15 cellular contexts compared by ENCODE assay signal in the genomic region with DNA sequence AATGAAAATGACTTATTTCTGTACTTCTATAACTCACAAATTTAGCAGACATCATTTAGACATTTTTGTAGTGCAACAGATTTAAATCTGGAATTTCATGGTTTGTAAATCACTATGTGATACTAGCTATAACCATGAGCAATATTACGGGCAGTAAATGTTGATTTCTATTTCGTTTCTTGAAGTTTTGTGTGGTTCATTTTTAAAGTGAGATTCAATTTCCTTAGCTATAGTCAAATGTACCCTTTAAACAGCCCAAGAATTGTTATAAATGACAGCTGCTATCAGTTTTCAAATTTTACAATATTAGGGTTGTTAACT. TPM values are rescaled to one million over a fixed set of nuclear protein-coding genes. Genes with fewer than 3 reads are reported as not detected.
A peak's percentile ranks its signal among the peaks of the same experiment; 100 is the strongest.
DNase-seq lines count a peak whose midpoint lies in the region; ATAC-seq and TF ChIP-seq lines count a peak whose summit lies in the region.
"Had no signal": no experiment of that assay in that cellular context is flagged by ENCODE, and none has a peak within 500 bp of the region (broad histone marks: within the 10 kb centered on the region; RNA-seq: fewer than 3 reads in every experiment).

No MANE protein-coding gene starts in this region.

- ATAC-seq in activated T-cell treated with anti-CD3 and anti-CD28 coated beads, Interleukin-2, amount 50 U/mL, for 72 hours (replicated peaks in 1 of 2), result peak in 1 of 2 donors; percentile 62
- no peak for ATAC-seq in CD4-positive, alpha-beta T cell (ENCODE audit: poor library complexity)
- ATAC-seq in effector memory CD8-positive, alpha-beta T cell (replicated peaks), result no peak
- no peak for ATAC-seq in GM21825 (IDR thresholded peaks at IDR 0.05; ENCODE audit: unreplicated experiment)

- H3K27ac ChIP-seq in CD4-positive, alpha-beta T cell (ENCODE audit: low read depth, low read length), result no peak overlapping the region
- H3K27ac ChIP-seq in SK-N-MC (peak overlapping the region; percentile 70), tibial artery (no peak overlapping the region)

- H3K9ac ChIP-seq in SK-N-MC (ENCODE audit: insufficient read length), result no peak overlapping the region

- no peak for TF ChIP-seq CTCF in CD4-positive, alpha-beta T cell (IDR thresholded peaks at IDR 0.05)
- TF ChIP-seq CTCF in tibial artery (IDR thresholded peaks at IDR 0.05), result no peak

- H3K4me1 Mint-ChIP-seq in activated T-cell treated with anti-CD3 and anti-CD28 coated beads, Interleukin-2, amount 50 U/mL, for 72 hours (ENCODE audit: low read depth), result peaks cover 53% of the 10 kb centered on the region
- peaks cover 26% of the 10 kb centered on the region for H3K4me1 Mint-ChIP-seq in CD4-positive, alpha-beta T cell (ENCODE audit: low read depth)
- H3K4me1 Mint-ChIP-seq in effector memory CD8-positive, alpha-beta T cell (ENCODE audit: low read depth in 2 of 2), result peaks cover 2 to 11% of the 10 kb centered on the region in 2 donors

- peak overlapping the region; percentile 97 for H3K27ac Mint-ChIP-seq in activated T-cell treated with anti-CD3 and anti-CD28 coated beads, Interleukin-2, amount 50 U/mL, for 72 hours
- H3K27ac Mint-ChIP-seq in CD4-positive, alpha-beta T cell, result peak overlapping the region; percentile 16
- H3K27ac Mint-ChIP-seq in effector memory CD8-positive, alpha-beta T cell, result peak overlapping the region; percentile 78 to 87
- H3K27ac Mint-ChIP-seq: GM23338 had no signal

- intact Hi-C loops in CD4-positive, alpha-beta T cell (cut with DNase I, micrococcal nuclease), result no loop called here
- intact Hi-C loops in tibial artery (cut with DNase I; ENCODE audit: low total_unique reads), result no loop called here

- H3K27me3 ChIP-seq in CD4-positive, alpha-beta T cell (ENCODE audit: control insufficient read depth, insufficient read depth, low read length), result no peaks in the 10 kb centered on the region
- H3K27me3 ChIP-seq in tibial artery, result no peaks in the 10 kb centered on the region
- H3K27me3 ChIP-seq: BE2C had no signal

- in situ Hi-C loops in ACHN (cut with HindIII; ENCODE audit: low pct_ligation_motif_present, low pct_unique_long_range_greater_than_20kb, low sequenced_read_pairs), result no loop called here

- no peak for DNase-seq in activated T-cell treated with anti-CD3 and anti-CD28 coated beads, Interleukin-2, amount 50 U/mL, for 72 hours
- no peak for DNase-seq in activated T-cell treated with anti-CD3 and anti-CD28 coated beads, Interleukin-2, amount 50 U/mL, for 48 hours
- no peak for DNase-seq in CD4-positive, alpha-beta T cell
- DNase-seq in SK-N-MC (ENCODE audit: low read depth, low spot score) (no peak), ACHN (no peak), tibial artery (no peak)
- no peak for DNase-seq in effector memory CD8-positive, alpha-beta T cell
- DNase-seq: BE2C, DMS 273 treated with DMSO at 0.1 percent for 48 hours, MV-4-11, NCI-H1436, NCI-H2029 treated with DMSO at 0.1 percent for 48 hours, NCI-H510A treated with DMSO at 0.1 percent for 48 hours had no signal

- H3K4me3 ChIP-seq in SK-N-MC (no peak overlapping the region), tibial artery (no peak overlapping the region)
- H3K4me3 ChIP-seq: GM23338 had no signal

- H3K9me3 Mint-ChIP-seq in activated T-cell treated with anti-CD3 and anti-CD28 coated beads, Interleukin-2, amount 50 U/mL, for 72 hours, result peaks cover 0 to 3% of the 10 kb centered on the region in 2 donors
- no peaks in the 10 kb centered on the region for H3K9me3 Mint-ChIP-seq in CD4-positive, alpha-beta T cell
- H3K9me3 Mint-ChIP-seq in effector memory CD8-positive, alpha-beta T cell, result no peaks in the 10 kb centered on the region
- H3K9me3 Mint-ChIP-seq: GM23338 had no signal

- H3K27me3 Mint-ChIP-seq in activated T-cell treated with anti-CD3 and anti-CD28 coated beads, Interleukin-2, amount 50 U/mL, for 72 hours (ENCODE audit: low read depth), result no peaks in the 10 kb centered on the region
- H3K27me3 Mint-ChIP-seq in CD4-positive, alpha-beta T cell, result no peaks in the 10 kb centered on the region
- H3K27me3 Mint-ChIP-seq in effector memory CD8-positive, alpha-beta T cell, result no peaks in the 10 kb centered on the region

- H3K4me3 Mint-ChIP-seq in activated T-cell treated with anti-CD3 and anti-CD28 coated beads, Interleukin-2, amount 50 U/mL, for 72 hours, result peak overlapping the region in 1 of 2 donors; percentile 71
- H3K4me3 Mint-ChIP-seq in CD4-positive, alpha-beta T cell, result no peak overlapping the region
- H3K4me3 Mint-ChIP-seq in effector memory CD8-positive, alpha-beta T cell, result no peak overlapping the region
- H3K4me3 Mint-ChIP-seq: GM23338 had no signal

- H3K9me3 ChIP-seq in CD4-positive, alpha-beta T cell (ENCODE audit: control insufficient read depth, low read length), result no peaks in the 10 kb centered on the region
- H3K9me3 ChIP-seq in SK-N-MC (ENCODE audit: low read depth, low read length), result no peaks in the 10 kb centered on the region
- H3K9me3 ChIP-seq in tibial artery, result no peaks in the 10 kb centered on the region
- H3K9me3 ChIP-seq: BE2C had no signal

- H3K36me3 ChIP-seq in SK-N-MC (ENCODE audit: insufficient read depth, low read length) (peaks cover 65% of the 10 kb centered on the region), tibial artery (peaks cover 0 to 13% (median 13%) of the 10 kb centered on the region in 3 donors)

- peaks cover 0 to 33% (median 1%) of the 10 kb centered on the region in 4 donors for H3K4me1 ChIP-seq in tibial artery

- POLR2A ChIA-PET in CD4-positive, alpha-beta T cell (lab: Charles Lee), result no interaction called here

- peaks cover 4 to 21% of the 10 kb centered on the region in 2 donors for H3K36me3 Mint-ChIP-seq in activated T-cell treated with anti-CD3 and anti-CD28 coated beads, Interleukin-2, amount 50 U/mL, for 72 hours (ENCODE audit: insufficient read depth in 2 of 2)
- peaks cover 80% of the 10 kb centered on the region for H3K36me3 Mint-ChIP-seq in CD4-positive, alpha-beta T cell (ENCODE audit: low read depth)
- peaks cover 74% of the 10 kb centered on the region for H3K36me3 Mint-ChIP-seq in effector memory CD8-positive, alpha-beta T cell (ENCODE audit: insufficient read depth)

- CTCF ChIA-PET in CD4-positive, alpha-beta T cell (lab: Charles Lee), result interaction anchor here (0.9 to 1.1 kb wide), 2 partner anchors 11 to 12 kb away, joined by 3 to 4 read pairs; no protein-coding TSS in a partner anchor

RNA-seq across cellular contexts. Expression of a gene that starts 30.2 kb away (rescaled TPM):
- total RNA-seq in activated T-cell treated with anti-CD3 and anti-CD28 coated beads, Interleukin-2, amount 50 U/mL, for 72 hours, result 10 to 100 TPM; 72.0 to 93.4 TPM
- 10 to 100 TPM; 86.7 to 92.3 TPM for total RNA-seq in CD4-positive, alpha-beta T cell

RNA-seq across cellular contexts. Expression of a gene that starts 33.8 kb away (rescaled TPM):
- 100 to 1,000 TPM; 116 to 125 TPM for total RNA-seq in activated T-cell treated with anti-CD3 and anti-CD28 coated beads, Interleukin-2, amount 50 U/mL, for 72 hours
- total RNA-seq in CD4-positive, alpha-beta T cell, result 100 to 1,000 TPM in 1 of 2 experiments, 10 to 100 TPM in 1; 89.8 to 101 TPM

RNA-seq across cellular contexts. Expression of a gene that starts 59.4 kb away (rescaled TPM):
- total RNA-seq in activated T-cell treated with anti-CD3 and anti-CD28 coated beads, Interleukin-2, amount 50 U/mL, for 72 hours, result 10 to 100 TPM; 54.2 to 68.3 TPM
- total RNA-seq in CD4-positive, alpha-beta T cell, result 10 to 100 TPM; 39.0 to 39.3 TPM

Comparison
In these comparisons a context has a peak if more than half of its experiments do, and no peak if none do; other contexts are left out.
1. H3K27ac Mint-ChIP-seq: peak in every context shown above with its lines; median percentile 97 in activated T-cell treated with anti-CD3 and anti-CD28 coated beads, Interleukin-2, amount 50 U/mL, for 72 hours; 82 in effector memory CD8-positive, alpha-beta T cell; 16 in CD4-positive, alpha-beta T cell.